ENCODE assay signal across 1 cellular context in the genomic region with DNA sequence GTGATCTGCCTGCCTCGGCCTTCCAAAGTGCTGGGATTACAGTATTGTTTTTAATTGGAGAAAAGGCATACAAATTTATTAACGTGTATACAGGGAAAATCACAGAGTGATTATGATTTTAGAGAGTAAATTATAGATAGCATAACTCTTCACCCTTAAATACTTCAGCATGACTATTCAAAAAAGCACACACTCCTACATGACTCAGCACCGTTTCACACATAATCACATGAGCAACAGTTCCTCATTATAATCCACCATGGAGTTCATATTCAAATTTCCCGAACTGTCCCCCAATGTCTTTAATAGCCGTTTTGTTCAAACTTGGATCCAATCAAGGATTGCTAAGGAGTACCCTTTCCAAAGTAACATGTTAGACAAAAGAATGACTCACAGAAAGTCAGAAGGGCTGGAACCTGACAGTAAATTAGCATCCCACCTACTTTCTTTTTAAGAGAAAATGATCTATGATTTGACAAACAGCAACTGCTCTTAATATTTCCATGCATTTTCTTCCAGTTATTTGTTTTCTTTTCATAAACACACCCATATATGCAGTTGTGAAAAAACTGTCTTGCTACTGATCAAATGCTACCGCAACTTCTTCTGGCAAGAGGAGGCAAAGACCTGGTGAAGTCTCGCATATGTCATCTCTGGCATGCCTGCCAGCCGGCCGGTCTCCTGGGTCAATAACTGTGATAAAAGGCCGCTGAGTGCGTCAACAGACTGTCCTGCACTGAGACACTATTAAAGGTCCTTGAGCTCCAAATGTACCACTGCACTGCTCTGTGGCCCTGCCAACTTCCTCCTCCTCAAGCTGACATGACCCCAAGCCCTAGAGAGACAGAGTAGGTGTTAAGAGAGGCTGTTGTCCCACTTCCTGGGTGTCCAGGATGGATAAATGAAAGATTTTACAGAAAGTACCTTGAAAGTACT.
TF ChIP-seq lines count a peak whose summit lies in the region.

No MANE protein-coding gene starts in this region.

TF ChIP-seq in GM12878, 131 proteins besides CTCF, POLR2A, EP300 and RAD21 (continued from another document and continues in another):
- TF ChIP-seq, protein P1, sequence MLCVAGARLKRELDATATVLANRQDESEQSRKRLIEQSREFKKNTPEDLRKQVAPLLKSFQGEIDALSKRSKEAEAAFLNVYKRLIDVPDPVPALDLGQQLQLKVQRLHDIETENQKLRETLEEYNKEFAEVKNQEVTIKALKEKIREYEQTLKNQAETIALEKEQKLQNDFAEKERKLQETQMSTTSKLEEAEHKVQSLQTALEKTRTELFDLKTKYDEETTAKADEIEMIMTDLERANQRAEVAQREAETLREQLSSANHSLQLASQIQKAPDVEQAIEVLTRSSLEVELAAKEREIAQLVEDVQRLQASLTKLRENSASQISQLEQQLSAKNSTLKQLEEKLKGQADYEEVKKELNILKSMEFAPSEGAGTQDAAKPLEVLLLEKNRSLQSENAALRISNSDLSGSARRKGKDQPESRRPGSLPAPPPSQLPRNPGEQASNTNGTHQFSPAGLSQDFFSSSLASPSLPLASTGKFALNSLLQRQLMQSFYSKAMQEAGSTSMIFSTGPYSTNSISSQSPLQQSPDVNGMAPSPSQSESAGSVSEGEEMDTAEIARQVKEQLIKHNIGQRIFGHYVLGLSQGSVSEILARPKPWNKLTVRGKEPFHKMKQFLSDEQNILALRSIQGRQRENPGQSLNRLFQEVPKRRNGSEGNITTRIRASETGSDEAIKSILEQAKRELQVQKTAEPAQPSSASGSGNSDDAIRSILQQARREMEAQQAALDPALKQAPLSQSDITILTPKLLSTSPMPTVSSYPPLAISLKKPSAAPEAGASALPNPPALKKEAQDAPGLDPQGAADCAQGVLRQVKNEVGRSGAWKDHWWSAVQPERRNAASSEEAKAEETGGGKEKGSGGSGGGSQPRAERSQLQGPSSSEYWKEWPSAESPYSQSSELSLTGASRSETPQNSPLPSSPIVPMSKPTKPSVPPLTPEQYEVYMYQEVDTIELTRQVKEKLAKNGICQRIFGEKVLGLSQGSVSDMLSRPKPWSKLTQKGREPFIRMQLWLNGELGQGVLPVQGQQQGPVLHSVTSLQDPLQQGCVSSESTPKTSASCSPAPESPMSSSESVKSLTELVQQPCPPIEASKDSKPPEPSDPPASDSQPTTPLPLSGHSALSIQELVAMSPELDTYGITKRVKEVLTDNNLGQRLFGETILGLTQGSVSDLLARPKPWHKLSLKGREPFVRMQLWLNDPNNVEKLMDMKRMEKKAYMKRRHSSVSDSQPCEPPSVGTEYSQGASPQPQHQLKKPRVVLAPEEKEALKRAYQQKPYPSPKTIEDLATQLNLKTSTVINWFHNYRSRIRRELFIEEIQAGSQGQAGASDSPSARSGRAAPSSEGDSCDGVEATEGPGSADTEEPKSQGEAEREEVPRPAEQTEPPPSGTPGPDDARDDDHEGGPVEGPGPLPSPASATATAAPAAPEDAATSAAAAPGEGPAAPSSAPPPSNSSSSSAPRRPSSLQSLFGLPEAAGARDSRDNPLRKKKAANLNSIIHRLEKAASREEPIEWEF (IDR thresholded peaks at IDR 0.05; ENCODE audit: insufficient replicate concordance, low read depth, low read length) = no peak
- TF ChIP-seq, protein P2, sequence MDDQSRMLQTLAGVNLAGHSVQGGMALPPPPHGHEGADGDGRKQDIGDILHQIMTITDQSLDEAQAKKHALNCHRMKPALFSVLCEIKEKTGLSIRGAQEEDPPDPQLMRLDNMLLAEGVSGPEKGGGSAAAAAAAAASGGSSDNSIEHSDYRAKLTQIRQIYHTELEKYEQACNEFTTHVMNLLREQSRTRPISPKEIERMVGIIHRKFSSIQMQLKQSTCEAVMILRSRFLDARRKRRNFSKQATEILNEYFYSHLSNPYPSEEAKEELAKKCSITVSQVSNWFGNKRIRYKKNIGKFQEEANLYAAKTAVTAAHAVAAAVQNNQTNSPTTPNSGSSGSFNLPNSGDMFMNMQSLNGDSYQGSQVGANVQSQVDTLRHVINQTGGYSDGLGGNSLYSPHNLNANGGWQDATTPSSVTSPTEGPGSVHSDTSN (IDR thresholded peaks at IDR 0.05; ENCODE audit: insufficient replicate concordance, low read depth, low read length) = no peak
- TF ChIP-seq, protein P3, sequence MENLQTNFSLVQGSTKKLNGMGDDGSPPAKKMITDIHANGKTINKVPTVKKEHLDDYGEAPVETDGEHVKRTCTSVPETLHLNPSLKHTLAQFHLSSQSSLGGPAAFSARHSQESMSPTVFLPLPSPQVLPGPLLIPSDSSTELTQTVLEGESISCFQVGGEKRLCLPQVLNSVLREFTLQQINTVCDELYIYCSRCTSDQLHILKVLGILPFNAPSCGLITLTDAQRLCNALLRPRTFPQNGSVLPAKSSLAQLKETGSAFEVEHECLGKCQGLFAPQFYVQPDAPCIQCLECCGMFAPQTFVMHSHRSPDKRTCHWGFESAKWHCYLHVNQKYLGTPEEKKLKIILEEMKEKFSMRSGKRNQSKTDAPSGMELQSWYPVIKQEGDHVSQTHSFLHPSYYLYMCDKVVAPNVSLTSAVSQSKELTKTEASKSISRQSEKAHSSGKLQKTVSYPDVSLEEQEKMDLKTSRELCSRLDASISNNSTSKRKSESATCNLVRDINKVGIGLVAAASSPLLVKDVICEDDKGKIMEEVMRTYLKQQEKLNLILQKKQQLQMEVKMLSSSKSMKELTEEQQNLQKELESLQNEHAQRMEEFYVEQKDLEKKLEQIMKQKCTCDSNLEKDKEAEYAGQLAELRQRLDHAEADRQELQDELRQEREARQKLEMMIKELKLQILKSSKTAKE (IDR thresholded peaks at IDR 0.05; ENCODE audit: low read depth, poor library complexity, severe bottlenecking) = no peak
- TF ChIP-seq, protein P4, sequence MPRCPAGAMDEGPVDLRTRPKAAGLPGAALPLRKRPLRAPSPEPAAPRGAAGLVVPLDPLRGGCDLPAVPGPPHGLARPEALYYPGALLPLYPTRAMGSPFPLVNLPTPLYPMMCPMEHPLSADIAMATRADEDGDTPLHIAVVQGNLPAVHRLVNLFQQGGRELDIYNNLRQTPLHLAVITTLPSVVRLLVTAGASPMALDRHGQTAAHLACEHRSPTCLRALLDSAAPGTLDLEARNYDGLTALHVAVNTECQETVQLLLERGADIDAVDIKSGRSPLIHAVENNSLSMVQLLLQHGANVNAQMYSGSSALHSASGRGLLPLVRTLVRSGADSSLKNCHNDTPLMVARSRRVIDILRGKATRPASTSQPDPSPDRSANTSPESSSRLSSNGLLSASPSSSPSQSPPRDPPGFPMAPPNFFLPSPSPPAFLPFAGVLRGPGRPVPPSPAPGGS (IDR thresholded peaks at IDR 0.05; ENCODE audit: borderline replicate concordance, insufficient read depth, low read depth, low read length, poor library complexity, severe bottlenecking) = no peak
- TF ChIP-seq NR2F1 (conservative IDR thresholded peaks at IDR 0.05) (peak; percentile 44; the same call in 1 of the 2 replicates), SREBF1 (IDR thresholded peaks at IDR 0.05; ENCODE audit: low read length) (no peak), GATAD2B (conservative IDR thresholded peaks at IDR 0.05; ENCODE audit: low read depth) (peak; percentile 35; the same call in 1 of the 2 replicates), NBN (IDR thresholded peaks at IDR 0.05) (peak; percentile 49; the same call in 1 of the 2 replicates), FOS (IDR thresholded peaks at IDR 0.05; ENCODE audit: borderline replicate concordance, extremely low read depth, insufficient read length) (no peak), TCF7 (IDR thresholded peaks at IDR 0.05; ENCODE audit: borderline replicate concordance) (no peak), SPI1 (IDR thresholded peaks at IDR 0.05; ENCODE audit: borderline replicate concordance, insufficient read depth, low read depth, low read length) (peak; percentile 74; the same call in 1 of the 2 replicates), SMARCA5 (IDR thresholded peaks at IDR 0.05) (no peak), TBL1XR1 (IDR thresholded peaks at IDR 0.05; ENCODE audit: low read depth, low read length) (no peak), ASH2L (IDR thresholded peaks at IDR 0.05; ENCODE audit: borderline replicate concordance, low read depth) (no peak), STAT3 (IDR thresholded peaks at IDR 0.05; ENCODE audit: low read depth, low read length) (no peak), NR2C1 (IDR thresholded peaks at IDR 0.05) (no peak), TARDBP (IDR thresholded peaks at IDR 0.05; ENCODE audit: borderline replicate concordance) (no peak), TCF12 (IDR thresholded peaks at IDR 0.05; ENCODE audit: low read depth, low read length) (no peak), CREM (IDR thresholded peaks at IDR 0.05; ENCODE audit: low read depth) (no peak), EZH2 (IDR thresholded peaks at IDR 0.05; ENCODE audit: borderline replicate concordance, control insufficient read depth, low read depth, low read length) (no peak), SP1 (IDR thresholded peaks at IDR 0.05; ENCODE audit: low read depth, low read length) (no peak), KAT2A (conservative IDR thresholded peaks at IDR 0.05; ENCODE audit: control insufficient read depth, low read depth, low read length) (no peak), BACH1 (IDR thresholded peaks at IDR 0.05; ENCODE audit: borderline replicate concordance) (peak; percentile 100), SREBF2 (IDR thresholded peaks at IDR 0.05; ENCODE audit: low read length) (no peak), CBX5 (IDR thresholded peaks at IDR 0.05; ENCODE audit: low read depth) (no peak), ATF7 (IDR thresholded peaks at IDR 0.05; ENCODE audit: low read depth) (peak; percentile 35; the same call in 1 of the 2 replicates), MYC (IDR thresholded peaks at IDR 0.05; ENCODE audit: insufficient read depth, insufficient read length, insufficient replicate concordance, low read length, severe bottlenecking) (no peak), EED (IDR thresholded peaks at IDR 0.05; ENCODE audit: low read depth) (no peak), PAX8 (IDR thresholded peaks at IDR 0.05) (no peak), CHD2 (IDR thresholded peaks at IDR 0.05; ENCODE audit: borderline replicate concordance, low read depth, low read length) (0 out of 2 replicates have a peak, but pooled peaks have one; percentile 29), PML (IDR thresholded peaks at IDR 0.05; ENCODE audit: low read length) (0 out of 2 replicates have a peak, but pooled peaks have one; percentile 25)
- TF ChIP-seq, protein P5, sequence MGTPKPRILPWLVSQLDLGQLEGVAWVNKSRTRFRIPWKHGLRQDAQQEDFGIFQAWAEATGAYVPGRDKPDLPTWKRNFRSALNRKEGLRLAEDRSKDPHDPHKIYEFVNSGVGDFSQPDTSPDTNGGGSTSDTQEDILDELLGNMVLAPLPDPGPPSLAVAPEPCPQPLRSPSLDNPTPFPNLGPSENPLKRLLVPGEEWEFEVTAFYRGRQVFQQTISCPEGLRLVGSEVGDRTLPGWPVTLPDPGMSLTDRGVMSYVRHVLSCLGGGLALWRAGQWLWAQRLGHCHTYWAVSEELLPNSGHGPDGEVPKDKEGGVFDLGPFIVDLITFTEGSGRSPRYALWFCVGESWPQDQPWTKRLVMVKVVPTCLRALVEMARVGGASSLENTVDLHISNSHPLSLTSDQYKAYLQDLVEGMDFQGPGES (IDR thresholded peaks at IDR 0.05) = no peak
- TF ChIP-seq, protein P6, sequence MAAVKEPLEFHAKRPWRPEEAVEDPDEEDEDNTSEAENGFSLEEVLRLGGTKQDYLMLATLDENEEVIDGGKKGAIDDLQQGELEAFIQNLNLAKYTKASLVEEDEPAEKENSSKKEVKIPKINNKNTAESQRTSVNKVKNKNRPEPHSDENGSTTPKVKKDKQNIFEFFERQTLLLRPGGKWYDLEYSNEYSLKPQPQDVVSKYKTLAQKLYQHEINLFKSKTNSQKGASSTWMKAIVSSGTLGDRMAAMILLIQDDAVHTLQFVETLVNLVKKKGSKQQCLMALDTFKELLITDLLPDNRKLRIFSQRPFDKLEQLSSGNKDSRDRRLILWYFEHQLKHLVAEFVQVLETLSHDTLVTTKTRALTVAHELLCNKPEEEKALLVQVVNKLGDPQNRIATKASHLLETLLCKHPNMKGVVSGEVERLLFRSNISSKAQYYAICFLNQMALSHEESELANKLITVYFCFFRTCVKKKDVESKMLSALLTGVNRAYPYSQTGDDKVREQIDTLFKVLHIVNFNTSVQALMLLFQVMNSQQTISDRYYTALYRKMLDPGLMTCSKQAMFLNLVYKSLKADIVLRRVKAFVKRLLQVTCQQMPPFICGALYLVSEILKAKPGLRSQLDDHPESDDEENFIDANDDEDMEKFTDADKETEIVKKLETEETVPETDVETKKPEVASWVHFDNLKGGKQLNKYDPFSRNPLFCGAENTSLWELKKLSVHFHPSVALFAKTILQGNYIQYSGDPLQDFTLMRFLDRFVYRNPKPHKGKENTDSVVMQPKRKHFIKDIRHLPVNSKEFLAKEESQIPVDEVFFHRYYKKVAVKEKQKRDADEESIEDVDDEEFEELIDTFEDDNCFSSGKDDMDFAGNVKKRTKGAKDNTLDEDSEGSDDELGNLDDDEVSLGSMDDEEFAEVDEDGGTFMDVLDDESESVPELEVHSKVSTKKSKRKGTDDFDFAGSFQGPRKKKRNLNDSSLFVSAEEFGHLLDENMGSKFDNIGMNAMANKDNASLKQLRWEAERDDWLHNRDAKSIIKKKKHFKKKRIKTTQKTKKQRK (IDR thresholded peaks at IDR 0.05; ENCODE audit: low read depth, low read length) = no peak
- TF ChIP-seq, protein P7, sequence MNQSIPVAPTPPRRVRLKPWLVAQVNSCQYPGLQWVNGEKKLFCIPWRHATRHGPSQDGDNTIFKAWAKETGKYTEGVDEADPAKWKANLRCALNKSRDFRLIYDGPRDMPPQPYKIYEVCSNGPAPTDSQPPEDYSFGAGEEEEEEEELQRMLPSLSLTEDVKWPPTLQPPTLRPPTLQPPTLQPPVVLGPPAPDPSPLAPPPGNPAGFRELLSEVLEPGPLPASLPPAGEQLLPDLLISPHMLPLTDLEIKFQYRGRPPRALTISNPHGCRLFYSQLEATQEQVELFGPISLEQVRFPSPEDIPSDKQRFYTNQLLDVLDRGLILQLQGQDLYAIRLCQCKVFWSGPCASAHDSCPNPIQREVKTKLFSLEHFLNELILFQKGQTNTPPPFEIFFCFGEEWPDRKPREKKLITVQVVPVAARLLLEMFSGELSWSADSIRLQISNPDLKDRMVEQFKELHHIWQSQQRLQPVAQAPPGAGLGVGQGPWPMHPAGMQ (IDR thresholded peaks at IDR 0.05; ENCODE audit: borderline replicate concordance) = no peak
- TF ChIP-seq, protein P8, sequence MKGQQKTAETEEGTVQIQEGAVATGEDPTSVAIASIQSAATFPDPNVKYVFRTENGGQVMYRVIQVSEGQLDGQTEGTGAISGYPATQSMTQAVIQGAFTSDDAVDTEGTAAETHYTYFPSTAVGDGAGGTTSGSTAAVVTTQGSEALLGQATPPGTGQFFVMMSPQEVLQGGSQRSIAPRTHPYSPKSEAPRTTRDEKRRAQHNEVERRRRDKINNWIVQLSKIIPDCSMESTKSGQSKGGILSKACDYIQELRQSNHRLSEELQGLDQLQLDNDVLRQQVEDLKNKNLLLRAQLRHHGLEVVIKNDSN (IDR thresholded peaks at IDR 0.05; ENCODE audit: borderline replicate concordance, extremely low read length, insufficient read depth, low read depth, low read length) = no peak
